15 cellular contexts compared by ENCODE assay signal in genomic region chr14:96202441-96203094, GRCh38. TPM values are rescaled to one million over a fixed set of nuclear protein-coding genes. Genes with fewer than 3 reads are reported as not detected.
"Had no signal": no experiment of that assay in that cellular context is flagged by ENCODE, and none has a peak within 500 bp of the region (broad histone marks: within the 10 kb centered on the region; RNA-seq: fewer than 3 reads in every experiment).

No MANE protein-coding gene starts in this region.

- H3K36me3 Mint-ChIP-seq: activated CD4-positive, alpha-beta memory T cell treated with anti-CD3 and anti-CD28 coated beads for 36 hours; activated naive CD8-positive, alpha-beta T cell treated with anti-CD3 and anti-CD28 coated beads, Interleukin-2, amount 10 ng/mL, durations not matched to agents 7 days and 5 days; WTC11 had no signal

- H3K4me1 Mint-ChIP-seq: activated T-helper 17 cell treated with anti-CD3 and anti-CD28 coated beads, Interleukin-2, amount 50 U/mL, for 72 hours had no signal

- H3K9me3 Mint-ChIP-seq: activated CD4-positive, alpha-beta memory T cell treated with anti-CD3 and anti-CD28 coated beads for 36 hours; activated naive CD8-positive, alpha-beta T cell treated with anti-CD3 and anti-CD28 coated beads, Interleukin-2, amount 10 ng/mL, durations not matched to agents 7 days and 5 days; activated T-helper 17 cell treated with anti-CD3 and anti-CD28 coated beads, Interleukin-2, amount 50 U/mL, for 72 hours; neural crest cell; WTC11 had no signal

- H3K4me3 Mint-ChIP-seq: activated CD4-positive, alpha-beta memory T cell treated with anti-CD3 and anti-CD28 coated beads for 36 hours; activated naive CD8-positive, alpha-beta T cell treated with anti-CD3 and anti-CD28 coated beads, Interleukin-2, amount 10 ng/mL, durations not matched to agents 7 days and 5 days; activated T-helper 17 cell treated with anti-CD3 and anti-CD28 coated beads, Interleukin-2, amount 50 U/mL, for 72 hours; WTC11 had no signal

- H3K27ac Mint-ChIP-seq: activated CD4-positive, alpha-beta memory T cell treated with anti-CD3 and anti-CD28 coated beads for 36 hours; activated T-helper 17 cell treated with anti-CD3 and anti-CD28 coated beads, Interleukin-2, amount 50 U/mL, for 72 hours; WTC11 had no signal

- DNase-seq: activated CD4-positive, alpha-beta memory T cell treated with anti-CD3 and anti-CD28 coated beads for 36 hours; activated CD4-positive, alpha-beta T cell treated with anti-CD3 and anti-CD28 coated beads for 4 hours; activated naive CD4-positive, alpha-beta T cell treated with Interleukin-2 at 50 U/mL for 16 hours; activated naive CD8-positive, alpha-beta T cell treated with anti-CD3 and anti-CD28 coated beads, Interleukin-2, amount 10 ng/mL, durations not matched to agents 7 days and 5 days; erythroblast; hypothalamus; left lung; retina; stimulated activated naive CD4-positive, alpha-beta T cell treated with Interleukin-2 at 50 U/mL for 16 hours; thyroid gland had no signal

RNA-seq across cellular contexts. Expression of gene BDKRB2, which starts 2.1 kb away (rescaled TPM):
- total RNA-seq: activated naive CD8-positive, alpha-beta T cell treated with anti-CD3 and anti-CD28 coated beads, Interleukin-2, amount 10 ng/mL, durations not matched to agents 7 days and 5 days; activated T-helper 17 cell treated with anti-CD3 and anti-CD28 coated beads, Interleukin-2, amount 50 U/mL, for 72 hours; T-helper 2 cell treated with Interferon-gamma antibody and Interleukin-4, amounts not matched to agents 100 ng/mL and 5 ng/mL, for 36 hours had no signal

RNA-seq across cellular contexts. Expression of gene BDKRB1, which starts 53.4 kb away (rescaled TPM):
- total RNA-seq: activated CD4-positive, alpha-beta memory T cell treated with anti-CD3 and anti-CD28 coated beads for 36 hours; activated naive CD8-positive, alpha-beta T cell treated with anti-CD3 and anti-CD28 coated beads, Interleukin-2, amount 10 ng/mL, durations not matched to agents 7 days and 5 days; activated T-helper 17 cell treated with anti-CD3 and anti-CD28 coated beads, Interleukin-2, amount 50 U/mL, for 72 hours; lung microvascular endothelial cell; neural crest cell; T-helper 2 cell treated with Interferon-gamma antibody and Interleukin-4, amounts not matched to agents 100 ng/mL and 5 ng/mL, for 36 hours had no signal
